Comparison of ENCODE assay signal across 21 cellular contexts in genomic region chr20:515696-516095, GRCh38. TPM values are rescaled to one million over a fixed set of nuclear protein-coding genes. Genes with fewer than 3 reads are reported as not detected.
A peak's percentile ranks its signal among the peaks of the same experiment; 100 is the strongest.
DNase-seq lines count a peak whose midpoint lies in the region; ATAC-seq, FAIRE-seq and TF ChIP-seq lines count a peak whose summit lies in the region.
"Had no signal": no experiment of that assay in that cellular context is flagged by ENCODE, and none has a peak within 500 bp of the region (broad histone marks: within the 10 kb centered on the region; RNA-seq: fewer than 3 reads in every experiment).

No MANE protein-coding gene starts in this region.

- H3K79me1 ChIP-seq in trophoblast cell (ENCODE audit: low read length): no peaks in the 10 kb centered on the region

- H3K4me3 ChIP-seq in A549 (no peak overlapping the region), epithelial cell of esophagus (ENCODE audit: low read length) (no peak overlapping the region), trophoblast cell (ENCODE audit: low read depth, low read length) (no peak overlapping the region)
- no peak overlapping the region for H3K4me3 ChIP-seq in CD8-positive, alpha-beta memory T cell (ENCODE audit: low read length)
- H3K4me3 ChIP-seq: GM23338 had no signal

- H2AFZ ChIP-seq in trophoblast cell (ENCODE audit: insufficient read depth, low read length, poor library complexity): no peak overlapping the region
- H2AFZ ChIP-seq: GM23338 had no signal

- H2AK5ac ChIP-seq in trophoblast cell (ENCODE audit: low read length): no peak overlapping the region

- TF ChIP-seq POLR2A in A549 (IDR thresholded peaks at IDR 0.05; ENCODE audit: low read length): no peak

- H3K27me3 Mint-ChIP-seq in WTC11 (ENCODE audit: low read depth): no peaks in the 10 kb centered on the region
- no peaks in the 10 kb centered on the region for H3K27me3 Mint-ChIP-seq in CD8-positive, alpha-beta memory T cell
- H3K27me3 Mint-ChIP-seq in natural killer cell treated with Interleukin-12 subunit alpha and Interleukin-12 subunit beta and Interleukin-15 and Interleukin-18, amount 100 ng/mL, for 72 hours: no peaks in the 10 kb centered on the region

- no peak for TF ChIP-seq RAD21 in A549 (conservative IDR thresholded peaks at IDR 0.05 in 1 of 2, IDR thresholded peaks at IDR 0.05 in 1 of 2)

- H2BK5ac ChIP-seq in trophoblast cell (ENCODE audit: low read depth, low read length, poor library complexity): no peak overlapping the region

- H2BK120ac ChIP-seq in trophoblast cell (ENCODE audit: insufficient read depth, low read length, poor library complexity): no peak overlapping the region

- CTCF ChIA-PET in A549 (lab: Yijun Ruan, JAX): interaction anchor here (1.4 to 1.6 kb wide), 2 partner anchors 130 to 161 kb away, joined by 3 to 5 read pairs; no protein-coding TSS in a partner anchor
- CTCF ChIA-PET in WTC11 (lab: Charles Lee): interaction anchor here (1.2 to 2.5 kb wide), 2 partner anchors 84 to 224 kb away, joined by 3 to 8 read pairs; no protein-coding TSS in a partner anchor
- CTCF ChIA-PET in CD8-positive, alpha-beta memory T cell (lab: Charles Lee): no interaction called here

- ATAC-seq in A549: no peak
- ATAC-seq in WTC11: no peak
- ATAC-seq in GM21576 (IDR thresholded peaks at IDR 0.05; ENCODE audit: unreplicated experiment): no peak
- no peak for ATAC-seq in natural killer cell treated with Interleukin-12 subunit alpha and Interleukin-12 subunit beta and Interleukin-15 and Interleukin-18, amount 100 ng/mL, for 72 hours
- ATAC-seq: GM23338, HCT116 had no signal

- H3K36me3 ChIP-seq in trophoblast cell (ENCODE audit: control insufficient read depth in 1 of 2, insufficient read depth in 2 of 2, low read length in 2 of 2): peaks cover 4 to 6% of the 10 kb centered on the region in 2 experiments
- H3K36me3 ChIP-seq in CD8-positive, alpha-beta memory T cell (ENCODE audit: insufficient read depth, low read length): no peaks in the 10 kb centered on the region

- no peak overlapping the region for H3K4ac ChIP-seq in trophoblast cell (ENCODE audit: low read depth, low read length)

- no peak overlapping the region for H3K9ac ChIP-seq in trophoblast cell (ENCODE audit: low read length)

- no peak for TF ChIP-seq EP300 in A549 (IDR thresholded peaks at IDR 0.05)

- H3K4me1 Mint-ChIP-seq in WTC11: peaks cover 29% of the 10 kb centered on the region
- H3K4me1 Mint-ChIP-seq in CD8-positive, alpha-beta memory T cell: peaks cover 63 to 76% (median 75%) of the 10 kb centered on the region in 3 donors
- H3K4me1 Mint-ChIP-seq in natural killer cell treated with Interleukin-12 subunit alpha and Interleukin-12 subunit beta and Interleukin-15 and Interleukin-18, amount 100 ng/mL, for 72 hours (ENCODE audit: low read depth in 2 of 2): peaks cover 58 to 61% of the 10 kb centered on the region in 2 donors

- H3K9me3 ChIP-seq in A549: peaks cover 17% of the 10 kb centered on the region
- H3K9me3 ChIP-seq in trophoblast cell (ENCODE audit: insufficient read depth, low read depth, low read length): no peaks in the 10 kb centered on the region
- no peaks in the 10 kb centered on the region for H3K9me3 ChIP-seq in CD8-positive, alpha-beta memory T cell (ENCODE audit: low read length)

- 58% methylated on average over 3 of the region's 3 CpGs for WGBS in A549 (ENCODE audit: missing lambda C conversion rate)
- WGBS in trophoblast cell (ENCODE audit: extremely low coverage, insufficient coverage, insufficient read length): no CpG with 5 or more reads among the region's 3 CpGs

- H3K27ac ChIP-seq in A549: no peak overlapping the region
- no peak overlapping the region for H3K27ac ChIP-seq in trophoblast cell (ENCODE audit: low read depth, low read length)
- H3K27ac ChIP-seq in CD8-positive, alpha-beta memory T cell (ENCODE audit: low read depth, low read length): no peak overlapping the region
- H3K27ac ChIP-seq: 22Rv1 had no signal

- no peak overlapping the region for H4K91ac ChIP-seq in trophoblast cell (ENCODE audit: low read depth, low read length)

- no peak overlapping the region for H3K18ac ChIP-seq in trophoblast cell (ENCODE audit: low read length)

- no peak overlapping the region for H3K4me3 Mint-ChIP-seq in WTC11
- no peak overlapping the region for H3K4me3 Mint-ChIP-seq in CD8-positive, alpha-beta memory T cell
- H3K4me3 Mint-ChIP-seq in natural killer cell treated with Interleukin-12 subunit alpha and Interleukin-12 subunit beta and Interleukin-15 and Interleukin-18, amount 100 ng/mL, for 72 hours: no peak overlapping the region
- H3K4me3 Mint-ChIP-seq: GM23338, H9 had no signal

- POLR2A ChIA-PET in A549 (lab: Yijun Ruan, JAX) (no interaction called here), WTC11 (lab: Charles Lee) (no interaction called here)
- POLR2A ChIA-PET in CD8-positive, alpha-beta memory T cell (lab: Charles Lee): no interaction called here

- DNase-seq in A549 (ENCODE audit: low read depth in 1 of 2, low spot score in 1 of 2): no peak
- DNase-seq in WTC11 (ENCODE audit: low spot score): no peak
- peak; percentile 58 for DNase-seq in epithelial cell of esophagus (ENCODE audit: low read depth)
- peak; percentile 5 to 71 for DNase-seq in trophoblast cell
- DNase-seq in CD8-positive, alpha-beta memory T cell: no peak
- no peak for DNase-seq in AG20443 (ENCODE audit: low spot score)
- DNase-seq in natural killer cell treated with Interleukin-12 subunit alpha and Interleukin-12 subunit beta and Interleukin-15 and Interleukin-18, amount 100 ng/mL, for 72 hours (ENCODE audit: low spot score): no peak
- DNase-seq: ACHN, C1 segment of cervical spinal cord, Calu3, COR-L47, DMS53, DMS79 treated with DMSO at 0.1 percent for 48 hours, GF-D8, H9 had no signal

- H3K14ac ChIP-seq in trophoblast cell (ENCODE audit: low read length): no peak overlapping the region

- no peak overlapping the region for H3K23ac ChIP-seq in trophoblast cell (ENCODE audit: low read length)

- H3K4me1 ChIP-seq in A549 (peaks cover 22% of the 10 kb centered on the region; the same call in 2 of the 3 replicates), trophoblast cell (ENCODE audit: control insufficient read depth in 1 of 2, insufficient read depth in 2 of 2, low read length in 2 of 2) (peaks cover 2 to 7% of the 10 kb centered on the region in 2 experiments)
- peaks cover 6% of the 10 kb centered on the region for H3K4me1 ChIP-seq in CD8-positive, alpha-beta memory T cell (ENCODE audit: insufficient read depth, low read length)

- peak overlapping the region; percentile 60 for H3K27ac Mint-ChIP-seq in WTC11
- peak overlapping the region in 1 of 8 donors; percentile 9 for H3K27ac Mint-ChIP-seq in CD8-positive, alpha-beta memory T cell
- H3K27ac Mint-ChIP-seq in natural killer cell treated with Interleukin-12 subunit alpha and Interleukin-12 subunit beta and Interleukin-15 and Interleukin-18, amount 100 ng/mL, for 72 hours: no peak overlapping the region

- H3K9me3 Mint-ChIP-seq in WTC11: peaks cover 14% of the 10 kb centered on the region
- peaks cover 2 to 14% (median 9%) of the 10 kb centered on the region in 5 donors for H3K9me3 Mint-ChIP-seq in CD8-positive, alpha-beta memory T cell
- peaks cover 6% of the 10 kb centered on the region for H3K9me3 Mint-ChIP-seq in natural killer cell treated with Interleukin-12 subunit alpha and Interleukin-12 subunit beta and Interleukin-15 and Interleukin-18, amount 100 ng/mL, for 72 hours
- H3K9me3 Mint-ChIP-seq: GM23338 had no signal

- TF ChIP-seq CTCF in A549 (IDR thresholded peaks at IDR 0.05) (no peak), WTC11 (IDR thresholded peaks at IDR 0.05) (no peak), epithelial cell of esophagus (IDR thresholded peaks at IDR 0.05; ENCODE audit: insufficient read depth, low read depth, low read length, missing control alignments) (no peak)

- no peak overlapping the region for H2BK12ac ChIP-seq in trophoblast cell (ENCODE audit: low read length)

- no peak overlapping the region for H4K8ac ChIP-seq in trophoblast cell (ENCODE audit: low read depth, low read length)

- H4K12ac ChIP-seq in trophoblast cell (ENCODE audit: low read depth, low read length): no peak overlapping the region

- peak; percentile 86 for FAIRE-seq in A549 (lab: Jason Lieb, UNC)
- FAIRE-seq: A204.1, GM18507 had no signal

- no peak overlapping the region for H3K4me2 ChIP-seq in A549
- H3K4me2 ChIP-seq in trophoblast cell (ENCODE audit: low read length): no peak overlapping the region
- H3K4me2 ChIP-seq: GM23338 had no signal

- no peaks in the 10 kb centered on the region for H3K27me3 ChIP-seq in trophoblast cell (ENCODE audit: insufficient read depth, low read length)
- H3K27me3 ChIP-seq in CD8-positive, alpha-beta memory T cell (ENCODE audit: insufficient read depth, low read length, poor library complexity, severe bottlenecking): no peaks in the 10 kb centered on the region

- H3K79me2 ChIP-seq in trophoblast cell (ENCODE audit: control insufficient read depth, insufficient read depth, low read length, poor library complexity): peaks cover 7% of the 10 kb centered on the region

- peaks cover 20% of the 10 kb centered on the region for H3K36me3 Mint-ChIP-seq in WTC11
- peaks cover 8 to 34% (median 18%) of the 10 kb centered on the region in 3 donors for H3K36me3 Mint-ChIP-seq in CD8-positive, alpha-beta memory T cell
- peaks cover 16% of the 10 kb centered on the region for H3K36me3 Mint-ChIP-seq in natural killer cell treated with Interleukin-12 subunit alpha and Interleukin-12 subunit beta and Interleukin-15 and Interleukin-18, amount 100 ng/mL, for 72 hours

RNA-seq across cellular contexts. Expression of gene CSNK2A1, which starts 27.9 kb away (rescaled TPM):
- 231 and 306 TPM in 2 replicates for polyA plus RNA-seq in A549 (2011; rRNA removed)
- 98.3 and 99.8 TPM in 2 replicates for polyA plus RNA-seq in A549 (2012; cell fraction: cytosol; rRNA removed)
- 97.3 and 104 TPM in 2 replicates for polyA plus RNA-seq in A549 (2012; cell fraction: nucleus; rRNA removed)
- 155 to 157 TPM (median 156 TPM) in 3 replicates for polyA plus RNA-seq in A549 (2017; fragmentation: RNase III; extraction: RNeasy Plus Mini Kit Qiagen cat#74134 plus additional on column Dnase treatment)
- 263 and 303 TPM in 2 replicates for polyA minus RNA-seq in A549 (2011; rRNA and poly(A)+ RNA removed)
- 235 to 244 TPM (median 236 TPM) in 3 replicates for total RNA-seq in WTC11 (2021)
- polyA plus RNA-seq in trophoblast cell (2013): 150 and 154 TPM in 2 replicates
- total RNA-seq in CD8-positive, alpha-beta memory T cell: 100 to 1,000 TPM; 172 to 173 TPM
- 53.1 TPM for polyA plus RNA-seq in CD8-positive, alpha-beta memory T cell
- 100 to 1,000 TPM; 134 to 163 TPM for total RNA-seq in natural killer cell treated with Interleukin-12 subunit alpha and Interleukin-12 subunit beta and Interleukin-15 and Interleukin-18, amount 100 ng/mL, for 72 hours

RNA-seq across cellular contexts. Expression of gene TBC1D20, which starts 53.4 kb away (rescaled TPM):
- polyA plus RNA-seq in A549 (2011; rRNA removed): 43.4 and 53.9 TPM in 2 replicates
- polyA plus RNA-seq in A549 (2012; cell fraction: cytosol; rRNA removed): 36.6 and 40.3 TPM in 2 replicates
- 22.8 and 27.9 TPM in 2 replicates for polyA plus RNA-seq in A549 (2012; cell fraction: nucleus; rRNA removed)
- 24.5 to 28.0 TPM (median 27.7 TPM) in 3 replicates for polyA plus RNA-seq in A549 (2017; fragmentation: RNase III; extraction: RNeasy Plus Mini Kit Qiagen cat#74134 plus additional on column Dnase treatment)
- polyA minus RNA-seq in A549 (2011; rRNA and poly(A)+ RNA removed): 79.0 and 91.9 TPM in 2 replicates
- total RNA-seq in WTC11 (2021): 14.6 to 15.6 TPM (median 15.4 TPM) in 3 replicates
- polyA plus RNA-seq in trophoblast cell (2013): 41.1 and 43.4 TPM in 2 replicates
- 10 to 100 TPM; 24.6 to 25.0 TPM for total RNA-seq in CD8-positive, alpha-beta memory T cell
- 28.6 TPM for polyA plus RNA-seq in CD8-positive, alpha-beta memory T cell
- total RNA-seq in natural killer cell treated with Interleukin-12 subunit alpha and Interleukin-12 subunit beta and Interleukin-15 and Interleukin-18, amount 100 ng/mL, for 72 hours: 10 to 100 TPM; 46.4 to 56.8 TPM

Comparison
In these comparisons a context has a peak if more than half of its experiments do, and no peak if none do; other contexts are left out.
1. DNase-seq: peak in epithelial cell of esophagus (single experiment) and trophoblast cell (2 of 2); none in A549 (0 of 2), WTC11 (single experiment), CD8-positive, alpha-beta memory T cell (0 of 5), AG20443 (single experiment) and natural killer cell treated with Interleukin-12 subunit alpha and Interleukin-12 subunit beta and Interleukin-15 and Interleukin-18, amount 100 ng/mL, for 72 hours (single experiment).